8 cellular contexts compared by ENCODE assay signal in the genomic region with DNA sequence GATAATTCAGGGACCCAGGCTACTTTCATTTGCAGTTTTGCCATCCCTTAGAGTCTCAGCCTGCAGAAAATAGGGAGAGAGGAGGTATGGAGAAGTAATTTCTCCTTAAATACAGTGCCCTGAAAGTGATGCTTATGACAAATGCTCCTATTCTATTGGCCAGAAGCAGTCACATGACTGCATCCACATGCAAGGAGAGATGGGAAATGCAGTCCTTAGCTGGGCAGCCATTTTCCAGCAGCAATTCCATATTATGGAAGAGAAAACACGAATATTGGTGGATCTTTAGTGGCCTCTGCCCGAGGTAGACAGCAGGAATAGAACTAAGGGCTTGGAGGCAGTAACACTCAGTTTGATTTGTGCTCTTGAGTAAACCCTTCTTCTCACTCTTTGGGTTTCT. TPM values are rescaled to one million over a fixed set of nuclear protein-coding genes. Genes with fewer than 3 reads are reported as not detected.
DNase-seq lines count a peak whose midpoint lies in the region; ATAC-seq and TF ChIP-seq lines count a peak whose summit lies in the region.

No MANE protein-coding gene starts in this region.

- no peak overlapping the region for H3K4me3 Mint-ChIP-seq in natural killer cell

- no peaks in the 10 kb centered on the region for H3K27me3 ChIP-seq in brain microvascular endothelial cell (replicated peaks)

- intact Hi-C loops in natural killer cell (cut with micrococcal nuclease), result no loop called here

- no peak for TF ChIP-seq POLR2A in NB4 (IDR thresholded peaks at IDR 0.05; ENCODE audit: extremely low read depth, insufficient read length)

- no peaks in the 10 kb centered on the region for H3K36me3 Mint-ChIP-seq in natural killer cell

- H3K27ac ChIP-seq in brain microvascular endothelial cell, result no peak overlapping the region

- ATAC-seq in natural killer cell, result peak in 2 of 3 donors; percentile 66 to 71
- no peak for ATAC-seq in HG02759 (IDR thresholded peaks at IDR 0.05; ENCODE audit: unreplicated experiment)

- DNase-seq in ELR (ENCODE audit: low read depth) (peak; percentile 73), NB4 (ENCODE audit: low read depth) (peak; percentile 50), brain microvascular endothelial cell (peak; percentile 74), natural killer cell (no peak), middle frontal gyrus (ENCODE audit: extremely low spot score, low spot score) (no peak), OCI-M2 (lab: John Stamatoyannopoulos, UW; ENCODE audit: unreplicated experiment) (no peak), NCI-H1092 treated with DMSO at 0.1 percent for 48 hours (lab: John Stamatoyannopoulos, UW) (no peak)

- H3K9me3 Mint-ChIP-seq in natural killer cell, result no peaks in the 10 kb centered on the region

- in situ Hi-C loops in brain microvascular endothelial cell (cut with HindIII; ENCODE audit: low pct_ligation_motif_present, low sequenced_read_pairs), result no loop called here

- H3K27me3 Mint-ChIP-seq in natural killer cell (ENCODE audit: low read depth in 2 of 2), result no peaks in the 10 kb centered on the region

- TF ChIP-seq CTCF in NB4 (IDR thresholded peaks at IDR 0.05; ENCODE audit: low read depth, low read length) (no peak), brain microvascular endothelial cell (IDR thresholded peaks at IDR 0.05; ENCODE audit: low read depth, low read length, missing control alignments) (no peak), natural killer cell (IDR thresholded peaks at IDR 0.05) (no peak)

- H3K27ac Mint-ChIP-seq in natural killer cell, result peak overlapping the region; percentile 2 to 82

- H3K4me1 Mint-ChIP-seq in natural killer cell, result peaks cover 48 to 69% of the 10 kb centered on the region in 2 donors

- H3K4me3 ChIP-seq in NB4 (ENCODE audit: low read depth, low read length) (no peak overlapping the region), brain microvascular endothelial cell (ENCODE audit: low read depth, low read length) (no peak overlapping the region)

- H3K36me3 ChIP-seq in brain microvascular endothelial cell (replicated peaks), result no peaks in the 10 kb centered on the region

RNA-seq across cellular contexts. Expression of a gene that starts 39.4 kb away (rescaled TPM):
- total RNA-seq in natural killer cell, result 100 to 1,000 TPM; 141 to 167 (median 164) TPM

RNA-seq across cellular contexts. Expression of a gene that starts 44.7 kb away (rescaled TPM):
- 10 to 100 TPM; 14.6 to 20.1 (median 15.3) TPM for total RNA-seq in natural killer cell

Comparison
In these comparisons a context has a peak if more than half of its experiments do, and no peak if none do; other contexts are left out.
1. DNase-seq: peak in ELR (single experiment), NB4 (single experiment) and brain microvascular endothelial cell (single experiment); none in natural killer cell (single experiment), middle frontal gyrus (single experiment), OCI-M2 (single experiment) and NCI-H1092 treated with DMSO at 0.1 percent for 48 hours (single experiment).